In the genomic region with DNA sequence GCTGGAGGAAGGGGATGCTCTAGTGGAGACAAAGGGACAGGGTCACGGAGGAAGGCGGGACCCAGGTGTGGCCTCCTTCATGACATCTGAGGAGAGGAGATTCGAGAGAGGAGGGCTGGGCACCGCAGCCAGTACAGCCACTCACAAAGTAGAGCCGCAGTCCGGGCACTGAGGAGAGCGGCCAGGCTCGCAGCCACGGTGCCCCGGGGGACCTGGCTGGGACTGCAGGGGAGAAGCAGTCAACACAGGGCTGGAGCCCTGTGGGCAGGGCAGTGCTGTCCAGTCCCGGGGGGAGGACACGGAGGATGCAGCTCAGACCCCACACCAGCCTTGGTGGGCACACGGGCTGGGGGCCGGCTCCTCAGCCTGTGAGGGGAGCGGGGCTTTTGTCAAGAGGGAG, we compare ENCODE assay signal across 1 cellular context.
TF ChIP-seq lines count a peak whose summit lies in the region.

No MANE protein-coding gene starts in this region.

TF ChIP-seq in GM23338, 12 proteins besides CTCF, POLR2A, EP300 and RAD21 (continued from another document):
- TF ChIP-seq, protein P1, sequence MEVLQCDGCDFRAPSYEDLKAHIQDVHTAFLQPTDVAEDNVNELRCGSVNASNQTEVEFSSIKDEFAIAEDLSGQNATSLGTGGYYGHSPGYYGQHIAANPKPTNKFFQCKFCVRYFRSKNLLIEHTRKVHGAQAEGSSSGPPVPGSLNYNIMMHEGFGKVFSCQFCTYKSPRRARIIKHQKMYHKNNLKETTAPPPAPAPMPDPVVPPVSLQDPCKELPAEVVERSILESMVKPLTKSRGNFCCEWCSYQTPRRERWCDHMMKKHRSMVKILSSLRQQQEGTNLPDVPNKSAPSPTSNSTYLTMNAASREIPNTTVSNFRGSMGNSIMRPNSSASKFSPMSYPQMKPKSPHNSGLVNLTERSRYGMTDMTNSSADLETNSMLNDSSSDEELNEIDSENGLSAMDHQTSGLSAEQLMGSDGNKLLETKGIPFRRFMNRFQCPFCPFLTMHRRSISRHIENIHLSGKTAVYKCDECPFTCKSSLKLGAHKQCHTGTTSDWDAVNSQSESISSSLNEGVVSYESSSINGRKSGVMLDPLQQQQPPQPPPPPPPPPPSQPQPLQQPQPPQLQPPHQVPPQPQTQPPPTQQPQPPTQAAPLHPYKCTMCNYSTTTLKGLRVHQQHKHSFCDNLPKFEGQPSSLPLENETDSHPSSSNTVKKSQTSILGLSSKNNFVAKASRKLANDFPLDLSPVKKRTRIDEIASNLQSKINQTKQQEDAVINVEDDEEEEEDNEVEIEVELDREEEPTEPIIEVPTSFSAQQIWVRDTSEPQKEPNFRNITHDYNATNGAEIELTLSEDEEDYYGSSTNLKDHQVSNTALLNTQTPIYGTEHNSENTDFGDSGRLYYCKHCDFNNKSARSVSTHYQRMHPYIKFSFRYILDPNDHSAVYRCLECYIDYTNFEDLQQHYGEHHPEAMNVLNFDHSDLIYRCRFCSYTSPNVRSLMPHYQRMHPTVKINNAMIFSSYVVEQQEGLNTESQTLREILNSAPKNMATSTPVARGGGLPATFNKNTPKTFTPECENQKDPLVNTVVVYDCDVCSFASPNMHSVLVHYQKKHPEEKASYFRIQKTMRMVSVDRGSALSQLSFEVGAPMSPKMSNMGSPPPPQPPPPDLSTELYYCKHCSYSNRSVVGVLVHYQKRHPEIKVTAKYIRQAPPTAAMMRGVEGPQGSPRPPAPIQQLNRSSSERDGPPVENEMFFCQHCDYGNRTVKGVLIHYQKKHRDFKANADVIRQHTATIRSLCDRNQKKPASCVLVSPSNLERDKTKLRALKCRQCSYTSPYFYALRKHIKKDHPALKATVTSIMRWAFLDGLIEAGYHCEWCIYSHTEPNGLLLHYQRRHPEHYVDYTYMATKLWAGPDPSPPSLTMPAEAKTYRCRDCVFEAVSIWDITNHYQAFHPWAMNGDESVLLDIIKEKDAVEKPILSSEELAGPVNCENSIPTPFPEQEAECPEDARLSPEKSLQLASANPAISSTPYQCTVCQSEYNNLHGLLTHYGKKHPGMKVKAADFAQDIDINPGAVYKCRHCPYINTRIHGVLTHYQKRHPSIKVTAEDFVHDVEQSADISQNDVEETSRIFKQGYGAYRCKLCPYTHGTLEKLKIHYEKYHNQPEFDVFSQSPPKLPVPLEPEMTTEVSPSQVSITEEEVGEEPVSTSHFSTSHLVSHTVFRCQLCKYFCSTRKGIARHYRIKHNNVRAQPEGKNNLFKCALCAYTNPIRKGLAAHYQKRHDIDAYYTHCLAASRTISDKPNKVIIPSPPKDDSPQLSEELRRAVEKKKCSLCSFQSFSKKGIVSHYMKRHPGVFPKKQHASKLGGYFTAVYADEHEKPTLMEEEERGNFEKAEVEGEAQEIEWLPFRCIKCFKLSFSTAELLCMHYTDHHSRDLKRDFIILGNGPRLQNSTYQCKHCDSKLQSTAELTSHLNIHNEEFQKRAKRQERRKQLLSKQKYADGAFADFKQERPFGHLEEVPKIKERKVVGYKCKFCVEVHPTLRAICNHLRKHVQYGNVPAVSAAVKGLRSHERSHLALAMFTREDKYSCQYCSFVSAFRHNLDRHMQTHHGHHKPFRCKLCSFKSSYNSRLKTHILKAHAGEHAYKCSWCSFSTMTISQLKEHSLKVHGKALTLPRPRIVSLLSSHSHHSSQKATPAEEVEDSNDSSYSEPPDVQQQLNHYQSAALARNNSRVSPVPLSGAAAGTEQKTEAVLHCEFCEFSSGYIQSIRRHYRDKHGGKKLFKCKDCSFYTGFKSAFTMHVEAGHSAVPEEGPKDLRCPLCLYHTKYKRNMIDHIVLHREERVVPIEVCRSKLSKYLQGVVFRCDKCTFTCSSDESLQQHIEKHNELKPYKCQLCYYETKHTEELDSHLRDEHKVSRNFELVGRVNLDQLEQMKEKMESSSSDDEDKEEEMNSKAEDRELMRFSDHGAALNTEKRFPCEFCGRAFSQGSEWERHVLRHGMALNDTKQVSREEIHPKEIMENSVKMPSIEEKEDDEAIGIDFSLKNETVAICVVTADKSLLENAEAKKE (CRISPR knock-in tag; IDR thresholded peaks at IDR 0.05), result no peak
